8 cellular contexts compared by ENCODE assay signal in genomic region chr11:66022401-66023185, GRCh38.
DNase-seq lines count a peak whose midpoint lies in the region; ATAC-seq, FAIRE-seq and TF ChIP-seq lines count a peak whose summit lies in the region.

No MANE protein-coding gene starts in this region.

- DNase-seq in AML-193 (lab: John Stamatoyannopoulos, UW) (peak; percentile 40 to 48), H54 (ENCODE audit: insufficient read length, low spot score) (peak; percentile 73), NCI-H82 (lab: John Stamatoyannopoulos, UW) (peak; percentile 75), midbrain (lab: John Stamatoyannopoulos, UW) (peak; percentile 64)
- DNase-seq in activated CD8-positive, alpha-beta memory T cell treated with anti-CD3 and anti-CD28 coated beads for 4 hours (ENCODE audit: low read depth in 2 of 2): peak; percentile 28 to 51
- peak; percentile 69 for DNase-seq in stimulated activated CD8-positive, alpha-beta memory T cell treated with anti-CD3 and anti-CD28 coated beads, Interleukin-4, amount 100 ng/mL, for 24 hours (ENCODE audit: low read depth)

- no peak for ATAC-seq in GM21390 (IDR thresholded peaks at IDR 0.05; ENCODE audit: unreplicated experiment)

- no peaks in the 10 kb centered on the region for H3K9me3 ChIP-seq in endocrine pancreas (ENCODE audit: control insufficient read depth, low read length)

- no peaks in the 10 kb centered on the region for H3K4me1 ChIP-seq in endocrine pancreas (ENCODE audit: control insufficient read depth, insufficient read depth, low read length)

- no peak for TF ChIP-seq POLR2A in H54 (IDR thresholded peaks at IDR 0.05; ENCODE audit: low read depth, low read length)

- no peaks in the 10 kb centered on the region for H3K36me3 ChIP-seq in endocrine pancreas (ENCODE audit: control insufficient read depth, insufficient read depth, low read length)

- no peak for FAIRE-seq in H54 (lab: Jason Lieb, UNC)

- peak overlapping the region; percentile 33 for H3K9ac ChIP-seq in endocrine pancreas (ENCODE audit: control insufficient read depth, insufficient read depth, low read length)

- H3K27me3 ChIP-seq in endocrine pancreas (ENCODE audit: control insufficient read depth, insufficient read depth, low read length): no peaks in the 10 kb centered on the region

- no peak overlapping the region for H3K4me3 ChIP-seq in endocrine pancreas (ENCODE audit: control insufficient read depth, insufficient read depth, low read length)
